ENCODE assay signal across 24 cellular contexts in genomic region chr9:28378236-28378635, GRCh38.
DNase-seq lines count a peak whose midpoint lies in the region; ATAC-seq and TF ChIP-seq lines count a peak whose summit lies in the region.
"Had no signal": no experiment of that assay in that cellular context is flagged by ENCODE, and none has a peak within 500 bp of the region (broad histone marks: within the 10 kb centered on the region; RNA-seq: fewer than 3 reads in every experiment).

No MANE protein-coding gene starts in this region.

- no peak overlapping the region for H3K4me3 ChIP-seq in A673 (ENCODE audit: low read depth, low read length, poor library complexity, severe bottlenecking)
- no peak overlapping the region for H3K4me3 ChIP-seq in fibroblast of pulmonary artery (replicated peaks; ENCODE audit: low read depth, low read length)
- H3K4me3 ChIP-seq in mesenchymal stem cell (ENCODE audit: insufficient read depth in 1 of 2, low read depth in 1 of 2, low read length in 2 of 2) = no peak overlapping the region
- H3K4me3 ChIP-seq: GM23338 had no signal

- peaks cover 24% of the 10 kb centered on the region for H3K4me1 ChIP-seq in A673 (ENCODE audit: insufficient read depth, low read length, poor library complexity, severe bottlenecking)
- no peaks in the 10 kb centered on the region for H3K4me1 ChIP-seq in mesenchymal stem cell (ENCODE audit: control insufficient read depth, insufficient read depth, low read depth, low read length)

- H3K18ac ChIP-seq in mesenchymal stem cell (ENCODE audit: low read depth in 1 of 2, low read length in 2 of 2) = no peak overlapping the region

- H2AK5ac ChIP-seq in mesenchymal stem cell (ENCODE audit: low read length, severe bottlenecking) = no peak overlapping the region

- intact Hi-C loops in A673 (cut with micrococcal nuclease; ENCODE audit: unreplicated experiment) = no loop called here

- H2AFZ ChIP-seq in mesenchymal stem cell (ENCODE audit: low read depth, low read length) = no peak overlapping the region
- H2AFZ ChIP-seq: GM23338 had no signal

- H3K4ac ChIP-seq in mesenchymal stem cell (ENCODE audit: low read depth in 1 of 2, low read length in 2 of 2) = no peak overlapping the region

- H3K79me1 ChIP-seq in mesenchymal stem cell (replicated peaks; ENCODE audit: low read length, poor library complexity, severe bottlenecking) = no peaks in the 10 kb centered on the region

- no peak overlapping the region for H2BK5ac ChIP-seq in mesenchymal stem cell (ENCODE audit: low read depth, low read length, poor library complexity, severe bottlenecking)

- WGBS in mesenchymal stem cell = 75% methylated on average over 1 of the region's 1 CpG

- no peak overlapping the region for H3K4me2 ChIP-seq in mesenchymal stem cell (ENCODE audit: low read length, poor library complexity, severe bottlenecking)
- H3K4me2 ChIP-seq: GM23338, KMS-11 had no signal

- CTCF ChIA-PET in A673 (lab: Charles Lee) = no interaction called here

- H3K9ac ChIP-seq in mesenchymal stem cell (ENCODE audit: low read length) = no peak overlapping the region
- H3K9ac ChIP-seq: KMS-11 had no signal

- H3K27me3 ChIP-seq in A673 (replicated peaks; ENCODE audit: insufficient read depth, low read depth, low read length, poor library complexity) (peaks cover 6% of the 10 kb centered on the region), mesenchymal stem cell (ENCODE audit: control insufficient read depth in 1 of 2, insufficient read depth in 1 of 2, low read length in 2 of 2) (no peaks in the 10 kb centered on the region)

- TF ChIP-seq CTCF in A673 (conservative IDR thresholded peaks at IDR 0.05; ENCODE audit: low read depth, low read length) (no peak), fibroblast of pulmonary artery (IDR thresholded peaks at IDR 0.05; ENCODE audit: low read length, missing control alignments) (no peak)

- BruUV-seq in A673 (replicated peaks; lab: Mats Ljungman, UMichigan) = no TSS peak

- no peak for ATAC-seq in GM21381 (IDR thresholded peaks at IDR 0.05; ENCODE audit: unreplicated experiment)
- ATAC-seq: GM23338 had no signal

- H3K36me3 ChIP-seq in A673 (ENCODE audit: insufficient read depth, low read length, poor library complexity, severe bottlenecking) (no peaks in the 10 kb centered on the region), mesenchymal stem cell (ENCODE audit: control insufficient read depth in 1 of 2, insufficient read depth in 2 of 2, low read depth in 1 of 2, low read length in 2 of 2) (no peaks in the 10 kb centered on the region)

- no peak overlapping the region for H2BK12ac ChIP-seq in mesenchymal stem cell (ENCODE audit: low read length in 2 of 2)

- H4K91ac ChIP-seq in mesenchymal stem cell (ENCODE audit: low read length) = no peak overlapping the region

- H3K23ac ChIP-seq in mesenchymal stem cell (ENCODE audit: low read length in 2 of 2) = no peak overlapping the region

- H3K9me3 ChIP-seq in A673 (ENCODE audit: low read depth, low read length, poor library complexity, severe bottlenecking) = no peaks in the 10 kb centered on the region
- H3K9me3 ChIP-seq in mesenchymal stem cell (ENCODE audit: control insufficient read depth, low read length) = no peaks in the 10 kb centered on the region

- POLR2A ChIA-PET in A673 (lab: Charles Lee; ENCODE audit: low non-redundant PET) = no interaction called here

- DNase-seq in A673 (ENCODE audit: low spot score) (peak; percentile 93), NCI-H226 (peak; percentile 2), fibroblast of pulmonary artery (ENCODE audit: low read depth) (peak; percentile 0), mesenchymal stem cell (peak; percentile 82), RKO (ENCODE audit: low spot score) (no peak), KG1 (lab: John Stamatoyannopoulos, UW) (no peak), NCI-H1092 treated with DMSO at 0.1 percent for 48 hours (lab: John Stamatoyannopoulos, UW) (no peak)
- DNase-seq: 8988T; Calu3; CD8-positive, alpha-beta memory T cell; DMS153; HCEC 1CT; NCI-H1417 treated with DMSO at 0.1 percent for 48 hours; NCI-H1930; NCI-H345; NCI-H524; NCI-H82; Right ventricle myocardium superior; SW 1271 had no signal

- no peak overlapping the region for H3K14ac ChIP-seq in mesenchymal stem cell (ENCODE audit: low read length in 2 of 2)

- no peak overlapping the region for H2BK120ac ChIP-seq in mesenchymal stem cell (ENCODE audit: low read depth, low read length)

- H2BK15ac ChIP-seq in mesenchymal stem cell (ENCODE audit: low read depth, poor library complexity, severe bottlenecking) = no peak overlapping the region

- no peak overlapping the region for H4K8ac ChIP-seq in mesenchymal stem cell (ENCODE audit: low read length)

- no peak overlapping the region for H3K27ac ChIP-seq in A673 (ENCODE audit: low read depth, low read length, poor library complexity, severe bottlenecking)
- H3K27ac ChIP-seq in mesenchymal stem cell (ENCODE audit: low read length, poor library complexity, severe bottlenecking) = no peak overlapping the region
- H3K27ac ChIP-seq: C4-2B, HL-60, KMS-11 had no signal

Comparison
In these comparisons a context has a peak if more than half of its experiments do, and no peak if none do; other contexts are left out.
1. DNase-seq: peak in A673 (single experiment), NCI-H226 (single experiment), fibroblast of pulmonary artery (single experiment) and mesenchymal stem cell (single experiment); none in RKO (single experiment), KG1 (single experiment) and NCI-H1092 treated with DMSO at 0.1 percent for 48 hours (single experiment).